8 cellular contexts compared by ENCODE assay signal in the genomic region with DNA sequence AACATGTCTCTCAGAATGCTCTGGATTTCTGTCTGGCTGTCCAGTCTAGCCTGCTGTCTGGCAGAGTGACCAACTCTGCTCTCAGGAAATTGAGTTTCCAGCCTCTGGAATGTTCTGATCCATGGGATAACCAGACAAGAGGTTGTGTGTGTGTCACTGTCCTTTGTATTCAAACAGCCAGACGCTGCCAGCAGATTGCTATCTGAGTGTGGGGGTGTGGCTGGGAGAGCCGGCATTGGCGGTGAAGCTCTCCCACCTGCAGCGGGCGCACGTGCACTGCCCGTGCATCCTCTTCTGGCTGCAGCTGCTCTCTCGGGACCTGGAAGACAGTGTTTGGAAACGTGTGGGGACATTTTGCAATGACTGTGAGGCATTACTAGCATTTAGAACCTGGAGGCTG. TPM values are rescaled to one million over a fixed set of nuclear protein-coding genes. Genes with fewer than 3 reads are reported as not detected.
DNase-seq lines count a peak whose midpoint lies in the region; ATAC-seq and TF ChIP-seq lines count a peak whose summit lies in the region.

No MANE protein-coding gene starts in this region.

- H3K79me2 ChIP-seq in neural progenitor cell (ENCODE audit: low read depth): no peaks in the 10 kb centered on the region

- DNase-seq in Calu3 (peak; percentile 85), HuH-7 (ENCODE audit: low spot score) (peak; percentile 73), NT2/D1 (ENCODE audit: low read depth, low spot score) (peak; percentile 40), neural progenitor cell (ENCODE audit: low spot score) (peak; percentile 89), GM19240 (ENCODE audit: insufficient read length, low spot score) (no peak)

- H3K27ac ChIP-seq in esophagus (ENCODE audit: low read depth in 2 of 2, low read length in 1 of 2) (peak overlapping the region; percentile 94 to 99), neural progenitor cell (no peak overlapping the region)

- H3K4me1 ChIP-seq in NT2/D1 (ENCODE audit: insufficient read depth, insufficient read length) (peaks cover 17% of the 10 kb centered on the region), esophagus (ENCODE audit: control insufficient read depth in 2 of 2, insufficient read depth in 2 of 2, low read length in 1 of 2) (peaks cover 14 to 48% of the 10 kb centered on the region in 2 donors), neural progenitor cell (peaks cover 9% of the 10 kb centered on the region)

- CTCF ChIA-PET in Calu3 (lab: Charles Lee): interaction anchor here (0.8 to 3.2 kb wide), 6 partner anchors 20 to 39 kb away, joined by 3 to 15 read pairs (median 6); no protein-coding TSS in a partner anchor

- H3K9ac ChIP-seq in NT2/D1 (ENCODE audit: insufficient read length, low read depth) (no peak overlapping the region), neural progenitor cell (no peak overlapping the region)

- no peaks in the 10 kb centered on the region for H3F3A ChIP-seq in neural progenitor cell (ENCODE audit: low read depth)

- H3K4me1 Mint-ChIP-seq in Calu3 (ENCODE audit: low read depth, unreplicated experiment) (peaks cover 36% of the 10 kb centered on the region), neural progenitor cell (peaks cover 24% of the 10 kb centered on the region)

- ATAC-seq in GM21526 (IDR thresholded peaks at IDR 0.05; ENCODE audit: low FRiP score, unreplicated experiment) (no peak), GM19395 (IDR thresholded peaks at IDR 0.05; ENCODE audit: unreplicated experiment) (no peak)

- intact Hi-C loops in Calu3 (cut with micrococcal nuclease; ENCODE audit: unreplicated experiment): loop anchor here (2.0 to 5.0 kb wide), 2 partner anchors 37 to 42 kb away; no protein-coding TSS in a partner anchor

- TF ChIP-seq CTCF in Calu3 (IDR thresholded peaks at IDR 0.05; ENCODE audit: unreplicated experiment): no peak
- peak; percentile 56 for TF ChIP-seq CTCF in neural progenitor cell (IDR thresholded peaks at IDR 0.05)

- H3K4me2 ChIP-seq in neural progenitor cell: no peak overlapping the region

- H3K36me3 ChIP-seq in NT2/D1 (ENCODE audit: insufficient read depth, insufficient read length, low read length) (no peaks in the 10 kb centered on the region), esophagus (ENCODE audit: control insufficient read depth in 2 of 2, insufficient read depth in 2 of 2, low read length in 1 of 2) (peaks cover 4 to 10% of the 10 kb centered on the region in 2 donors), neural progenitor cell (no peaks in the 10 kb centered on the region)

- 6 to 11% methylated on average over 9 of the region's 9 CpGs for WGBS in esophagus, 2 donors

- H3K27me3 ChIP-seq in NT2/D1 (ENCODE audit: insufficient read depth, insufficient read length): peaks cover 9% of the 10 kb centered on the region
- H3K27me3 ChIP-seq in esophagus (ENCODE audit: control insufficient read depth in 1 of 2, insufficient read depth in 2 of 2, low read length in 2 of 2): no peaks in the 10 kb centered on the region
- H3K27me3 ChIP-seq in neural progenitor cell: peaks cover 12% of the 10 kb centered on the region

- H3K36me3 Mint-ChIP-seq in Calu3 (ENCODE audit: insufficient read depth, unreplicated experiment) (peaks cover 20% of the 10 kb centered on the region), neural progenitor cell (no peaks in the 10 kb centered on the region)

- H3K27me3 Mint-ChIP-seq in Calu3 (ENCODE audit: unreplicated experiment): no peaks in the 10 kb centered on the region
- peaks cover 6% of the 10 kb centered on the region for H3K27me3 Mint-ChIP-seq in neural progenitor cell (ENCODE audit: insufficient read depth, low read depth)

- H3K4me3 ChIP-seq in NT2/D1 (ENCODE audit: insufficient read length, low read depth) (no peak overlapping the region), esophagus (ENCODE audit: low read depth in 1 of 2, low read length in 2 of 2) (no peak overlapping the region), neural progenitor cell (no peak overlapping the region)

- H2AFZ ChIP-seq in neural progenitor cell (replicated peaks): no peak overlapping the region

- no peaks in the 10 kb centered on the region for H3K9me3 Mint-ChIP-seq in Calu3 (ENCODE audit: low read depth, unreplicated experiment)
- no peaks in the 10 kb centered on the region for H3K9me3 Mint-ChIP-seq in neural progenitor cell

- peak overlapping the region; percentile 68 for H3K27ac Mint-ChIP-seq in Calu3 (ENCODE audit: unreplicated experiment)
- no peak overlapping the region for H3K27ac Mint-ChIP-seq in neural progenitor cell

- no peaks in the 10 kb centered on the region for H4K20me1 ChIP-seq in neural progenitor cell (ENCODE audit: low read depth)

- BruUV-seq in Calu3 (replicated peaks; lab: Mats Ljungman, UMichigan): no TSS peak

- H3K9me3 ChIP-seq in NT2/D1 (ENCODE audit: insufficient read depth, low read length) (no peaks in the 10 kb centered on the region), esophagus (ENCODE audit: control insufficient read depth in 2 of 2, insufficient read depth in 1 of 2, low read depth in 1 of 2, low read length in 1 of 2) (no peaks in the 10 kb centered on the region), neural progenitor cell (ENCODE audit: low read depth) (no peaks in the 10 kb centered on the region)

- H3K4me3 Mint-ChIP-seq in Calu3 (ENCODE audit: low read depth, unreplicated experiment) (no peak overlapping the region), neural progenitor cell (peak overlapping the region; percentile 2)

RNA-seq across cellular contexts. Expression of a gene that starts 26.1 kb away (rescaled TPM):
- 0.09 and 0.17 TPM in 2 replicates for total RNA-seq in Calu3 (2022)
- polyA plus RNA-seq in esophagus: 100 to 1,000 TPM; 124 to 282 TPM
- 0.02 TPM in 1 of 2 replicates, not detected in the other for total RNA-seq in neural progenitor cell (ENCODE audit: low replicate concordance)
